27 cellular contexts compared by ENCODE assay signal in the genomic region with DNA sequence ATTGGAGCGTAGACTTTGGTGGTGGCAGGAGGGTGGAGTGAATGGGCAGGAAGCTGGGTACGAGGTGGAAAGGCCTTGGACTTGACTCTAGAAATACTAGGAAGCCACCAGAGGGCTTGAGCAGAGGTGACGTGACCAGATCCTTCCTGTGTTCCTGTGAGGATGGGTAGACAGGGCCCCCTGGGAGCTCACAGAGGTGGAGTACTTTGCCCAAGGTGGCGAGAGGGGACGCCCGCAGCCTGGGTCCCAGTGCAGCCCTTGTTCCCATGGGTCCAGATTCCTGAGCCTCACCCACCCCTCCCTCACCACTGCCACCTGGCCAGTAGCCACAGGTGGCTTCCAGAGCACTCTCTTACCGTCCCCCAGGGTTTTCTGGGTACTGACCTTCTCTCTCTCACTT.
A peak's percentile ranks its signal among the peaks of the same experiment; 100 is the strongest.
DNase-seq lines count a peak whose midpoint lies in the region; ATAC-seq, FAIRE-seq and TF ChIP-seq lines count a peak whose summit lies in the region.
"Had no signal": no experiment of that assay in that cellular context is flagged by ENCODE, and none has a peak within 500 bp of the region (broad histone marks: within the 10 kb centered on the region; RNA-seq: fewer than 3 reads in every experiment).

No MANE protein-coding gene starts in this region.

- no peak overlapping the region for H3K4me3 ChIP-seq in RWPE2 (ENCODE audit: severe bottlenecking)
- H3K4me3 ChIP-seq: breast epithelium, lung, pancreas, suprapubic skin had no signal

- no peak overlapping the region for H3K27ac ChIP-seq in RWPE2 (ENCODE audit: poor library complexity, severe bottlenecking)
- H3K27ac ChIP-seq: breast epithelium, epithelial cell of prostate, pancreas, suprapubic skin had no signal

- H3K4me3 Mint-ChIP-seq in activated T-helper 17 cell treated with anti-CD3 and anti-CD28 coated beads, Interleukin-2, amount 50 U/mL, for 72 hours: peak overlapping the region; percentile 34
- H3K4me3 Mint-ChIP-seq: H9 had no signal

- no peak for FAIRE-seq in RCC 7860 (lab: Jason Lieb, UNC)
- FAIRE-seq: colon, GM19239, keratinocyte, pancreas, urothelium cell line had no signal

- peaks cover 2% of the 10 kb centered on the region for H3K9me3 ChIP-seq in RWPE2 (ENCODE audit: severe bottlenecking)
- H3K9me3 ChIP-seq: pancreas had no signal

- H3K27me3 ChIP-seq in RWPE2 (ENCODE audit: insufficient read depth, poor library complexity, severe bottlenecking): peaks cover 9% of the 10 kb centered on the region
- H3K27me3 ChIP-seq: pancreas had no signal

- peaks cover 0 to under 1% of the 10 kb centered on the region in 2 donors for H3K36me3 Mint-ChIP-seq in activated naive CD4-positive, alpha-beta T cell treated with anti-CD3 and anti-CD28 coated beads, Interleukin-2, amount 50 U/mL, for 72 hours
- H3K36me3 Mint-ChIP-seq in activated T-helper 17 cell treated with anti-CD3 and anti-CD28 coated beads, Interleukin-2, amount 50 U/mL, for 72 hours (ENCODE audit: low read depth): no peaks in the 10 kb centered on the region

- TF ChIP-seq CTCF in RWPE2 (IDR thresholded peaks at IDR 0.05; ENCODE audit: poor library complexity, severe bottlenecking): no peak

- H3K27me3 Mint-ChIP-seq in activated T-helper 17 cell treated with anti-CD3 and anti-CD28 coated beads, Interleukin-2, amount 50 U/mL, for 72 hours: peaks cover 4% of the 10 kb centered on the region

- H3K9me3 Mint-ChIP-seq in activated naive CD4-positive, alpha-beta T cell treated with anti-CD3 and anti-CD28 coated beads, Interleukin-2, amount 50 U/mL, for 72 hours: peaks cover under 1 to 7% of the 10 kb centered on the region in 2 donors
- peaks cover 4% of the 10 kb centered on the region for H3K9me3 Mint-ChIP-seq in activated T-helper 17 cell treated with anti-CD3 and anti-CD28 coated beads, Interleukin-2, amount 50 U/mL, for 72 hours

- DNase-seq in activated naive CD4-positive, alpha-beta T cell treated with anti-CD3 and anti-CD28 coated beads, Interleukin-2, amount 50 U/mL, for 72 hours (ENCODE audit: low spot score in 2 of 2): no peak
- no peak for DNase-seq in activated naive CD4-positive, alpha-beta T cell treated with Interleukin-2 at 50 U/mL for 16 hours
- DNase-seq in RWPE2 (ENCODE audit: low spot score) (peak; percentile 56), posterior vena cava (ENCODE audit: low spot score) (peak; percentile 69), RCC 7860 (ENCODE audit: low spot score) (no peak), cerebellar nuclear complex (lab: John Stamatoyannopoulos, UW) (no peak)
- DNase-seq: activated CD4-positive, CD25-positive, alpha-beta regulatory T cell treated with anti-CD3 and anti-CD28 coated beads, Interleukin-2, amount 50 U/mL, for 72 hours; activated gamma-delta T cell; Calu3; DMS79 treated with DMSO at 0.1 percent for 48 hours; effector CD4-positive, alpha-beta T cell; GF-D8; H9; NCI-H1105; NCI-H1930; NCI-H526 had no signal

- peak overlapping the region; percentile 12 to 92 for H3K27ac Mint-ChIP-seq in activated naive CD4-positive, alpha-beta T cell treated with anti-CD3 and anti-CD28 coated beads, Interleukin-2, amount 50 U/mL, for 72 hours
- H3K27ac Mint-ChIP-seq in activated T-helper 17 cell treated with anti-CD3 and anti-CD28 coated beads, Interleukin-2, amount 50 U/mL, for 72 hours: peak overlapping the region; percentile 69
- H3K27ac Mint-ChIP-seq: H9 had no signal

- intact Hi-C loops in posterior vena cava (cut with DNase I): no loop called here

- H3K4me1 Mint-ChIP-seq in activated T-helper 17 cell treated with anti-CD3 and anti-CD28 coated beads, Interleukin-2, amount 50 U/mL, for 72 hours: peaks cover 6% of the 10 kb centered on the region

- H3K4me1 ChIP-seq in RWPE2 (ENCODE audit: insufficient read depth, poor library complexity, severe bottlenecking): no peaks in the 10 kb centered on the region
- H3K4me1 ChIP-seq: breast epithelium, pancreas had no signal

- ATAC-seq in activated naive CD4-positive, alpha-beta T cell treated with anti-CD3 and anti-CD28 coated beads, Interleukin-2, amount 50 U/mL, for 72 hours: no peak
- ATAC-seq in RWPE2 (ENCODE audit: low read depth): no peak
- no peak for ATAC-seq in activated T-helper 17 cell treated with anti-CD3 and anti-CD28 coated beads, Interleukin-2, amount 50 U/mL, for 72 hours (replicated peaks)
- ATAC-seq: Panc1 had no signal

- no peaks in the 10 kb centered on the region for H3K36me3 ChIP-seq in RWPE2 (ENCODE audit: low read depth)
- H3K36me3 ChIP-seq: breast epithelium, pancreas, suprapubic skin had no signal

Comparison
In these comparisons a context has a peak if more than half of its experiments do, and no peak if none do; other contexts are left out.
1. DNase-seq: peak in RWPE2 (single experiment) and posterior vena cava (single experiment); none in activated naive CD4-positive, alpha-beta T cell treated with anti-CD3 and anti-CD28 coated beads, Interleukin-2, amount 50 U/mL, for 72 hours (0 of 2), activated naive CD4-positive, alpha-beta T cell treated with Interleukin-2 at 50 U/mL for 16 hours (single experiment), RCC 7860 (single experiment) and cerebellar nuclear complex (0 of 2).